Comparison of ENCODE assay signal across 8 cellular contexts in genomic region chr1:11012260-11013159, GRCh38. TPM values are rescaled to one million over a fixed set of nuclear protein-coding genes. Genes with fewer than 3 reads are reported as not detected.
DNase-seq lines count a peak whose midpoint lies in the region; ATAC-seq and TF ChIP-seq lines count a peak whose summit lies in the region.

Gene TARDBP, plus strand, starts transcription at chr1:11012654. Its CDS starts 1,074 bp downstream, at chr1:11013728.

- peak; percentile 92 for TF ChIP-seq POLR2A in right lobe of liver (IDR thresholded peaks at IDR 0.05)

- peaks cover 0 to 21% (median 7%) of the 10 kb centered on the region in 4 donors for H3K4me1 ChIP-seq in right lobe of liver

- DNase-seq in CD1c-positive myeloid dendritic cell (ENCODE audit: extremely low spot score) (peak; percentile 94), NCI-H748 treated with DMSO at 0.1 percent for 48 hours (lab: John Stamatoyannopoulos, UW) (peak; percentile 82), dermis microvascular lymphatic vessel endothelial cell (ENCODE audit: low read depth in 2 of 2) (peak; percentile 81 to 90), right lobe of liver (peak; percentile 90 to 92 (median 91))
- DNase-seq in activated CD4-positive, alpha-beta T cell treated with anti-CD3 and anti-CD28 coated beads, Interleukin-2, amount 50 U/mL, for 48 hours = peak; percentile 92
- DNase-seq in stimulated activated CD4-positive, alpha-beta T cell treated with anti-CD3 and anti-CD28 coated beads, Interleukin-4, amount 100 ng/mL, for 24 hours = peak; percentile 92

- H3K27ac ChIP-seq in right lobe of liver = peak within 1 kb of the TSS; percentile 89 to 96 (median 95)

- 0% methylated on average over 12 of the region's 94 CpGs for WGBS in right lobe of liver (ENCODE audit: insufficient coverage, low coverage, low lambda C conversion rate, missing lambda C conversion rate)

- TF ChIP-seq CTCF in right lobe of liver (IDR thresholded peaks at IDR 0.05) = no peak

- H3K36me3 ChIP-seq in right lobe of liver = peaks cover 0 to 39% (median 25%) of the 10 kb centered on the region in 4 donors

- peak; percentile 84 for ATAC-seq in GM19397 (IDR thresholded peaks at IDR 0.05; ENCODE audit: unreplicated experiment)
- peak; percentile 81 for ATAC-seq in HG03565 (IDR thresholded peaks at IDR 0.05; ENCODE audit: unreplicated experiment)
- peak; percentile 94 to 95 (median 94) for ATAC-seq in right lobe of liver

- no peaks in the 10 kb centered on the region for H3K9me3 ChIP-seq in right lobe of liver

- H3K27me3 ChIP-seq in right lobe of liver = no peaks in the 10 kb centered on the region

- intact Hi-C loops in right lobe of liver (cut with DNase I) = no loop called here

- H3K4me3 ChIP-seq in right lobe of liver = peak within 1 kb of the TSS; percentile 96 to 99 (median 99)

RNA-seq across cellular contexts. Expression of gene TARDBP, which starts in this region (rescaled TPM):
- 85.6 and 93.4 TPM in 2 replicates for total RNA-seq in dermis microvascular lymphatic vessel endothelial cell
- 10 to 100 TPM; 57.2 to 84.4 (median 73.8) TPM for total RNA-seq in right lobe of liver

Comparison
In these comparisons a context has a peak if more than half of its experiments do, and no peak if none do; other contexts are left out.
1. Peak in every context shown above with its lines: DNase-seq, ATAC-seq, H3K4me3 ChIP-seq and H3K27ac ChIP-seq.